ENCODE assay signal across 33 cellular contexts in genomic region chr2:104286806-104287205, GRCh38.
DNase-seq lines count a peak whose midpoint lies in the region; ATAC-seq, FAIRE-seq and TF ChIP-seq lines count a peak whose summit lies in the region.
"Had no signal": no experiment of that assay in that cellular context is flagged by ENCODE, and none has a peak within 500 bp of the region (broad histone marks: within the 10 kb centered on the region; RNA-seq: fewer than 3 reads in every experiment).

No MANE protein-coding gene starts in this region.

- no peak overlapping the region for H4K5ac ChIP-seq in H1 (ENCODE audit: insufficient read length, low read depth, low read length)

- no peak for FAIRE-seq in HepG2 (lab: Jason Lieb, UNC)
- peak; percentile 36 for FAIRE-seq in H1 (lab: Jason Lieb, UNC)
- FAIRE-seq in frontal cortex (lab: Jason Lieb, UNC): no peak
- FAIRE-seq: A549, GM19239, islet of Langerhans had no signal

- H3K4me2 ChIP-seq in HepG2 (ENCODE audit: low read depth, low read length) (no peak overlapping the region), H1 (ENCODE audit: insufficient read depth in 1 of 2, low read depth in 2 of 2, low read length in 2 of 2) (peak overlapping the region; percentile 41 to 63), mesenchymal stem cell (ENCODE audit: low read length, poor library complexity, severe bottlenecking) (peak overlapping the region; percentile 38)
- H3K4me2 ChIP-seq: A549 had no signal

- no peak overlapping the region for H3K56ac ChIP-seq in H1 (replicated peaks; ENCODE audit: insufficient read length, low read depth, low read length)

- TF ChIP-seq EP300 in HepG2 (IDR thresholded peaks at IDR 0.05; ENCODE audit: low read depth in 2 of 2, low read length in 2 of 2): no peak
- no peak for TF ChIP-seq EP300 in HepG2 (CRISPR knock-in tag; IDR thresholded peaks at IDR 0.05; ENCODE audit: borderline replicate concordance)
- TF ChIP-seq EP300 in H1 (IDR thresholded peaks at IDR 0.05; ENCODE audit: borderline replicate concordance in 1 of 2, low read depth in 2 of 2, low read length in 2 of 2): no peak

- TF ChIP-seq CTCF in HepG2 (CRISPR knock-in tag; IDR thresholded peaks at IDR 0.05) (no peak), right lobe of liver (IDR thresholded peaks at IDR 0.05) (no peak), H1 (IDR thresholded peaks at IDR 0.05; ENCODE audit: control extremely low read depth in 1 of 3, insufficient read depth in 1 of 3, low read depth in 1 of 3, low read length in 3 of 3) (no peak), upper lobe of right lung (IDR thresholded peaks at IDR 0.05) (no peak)

- intact Hi-C loops in HepG2 (cut with micrococcal nuclease; ENCODE audit: unreplicated experiment) (no loop called here), right lobe of liver (cut with DNase I) (no loop called here), upper lobe of right lung (cut with DNase I) (no loop called here)

- BruUV-seq in HepG2 (replicated peaks; lab: Mats Ljungman, UMichigan): no TSS peak

- WGBS in HepG2 (ENCODE audit: low lambda C conversion rate): 7% methylated on average over 4 of the region's 4 CpGs
- 44% methylated on average over 2 of the region's 4 CpGs for WGBS in right lobe of liver (ENCODE audit: insufficient coverage, low coverage, low lambda C conversion rate, missing lambda C conversion rate)
- WGBS in H1 (ENCODE audit: extremely low coverage in 1 of 2, insufficient coverage in 1 of 2, insufficient read length in 1 of 2, insufficient replicate concordance in 2 of 2, low coverage in 1 of 2, low lambda C conversion rate in 2 of 2, missing lambda C conversion rate in 1 of 2), 2 experiments: 39% methylated on average over 4 of the region's 4 CpGs; no CpG with 5 or more reads in 1 of the 2 experiments
- 33% methylated on average over 3 of the region's 4 CpGs for WGBS in mesenchymal stem cell

- POLR2A ChIA-PET in HepG2 (lab: Yijun Ruan, JAX) (no interaction called here), H1 (lab: Charles Lee; ENCODE audit: partially characterized antibody) (no interaction called here)

- CTCF ChIA-PET in HepG2 (lab: Yijun Ruan, JAX; ENCODE audit: low intra/inter-chr PET ratio, low total read pairs): no interaction called here
- CTCF ChIA-PET in H1 (lab: Charles Lee; ENCODE audit: partially characterized antibody): interaction anchor here (0.8 to 1.1 kb wide), 3 partner anchors 39 to 161 kb away, joined by 3 read pairs; no protein-coding TSS in a partner anchor

- H3K4ac ChIP-seq in H1 (replicated peaks; ENCODE audit: insufficient read length, low read depth, low read length): no peak overlapping the region
- no peak overlapping the region for H3K4ac ChIP-seq in mesenchymal stem cell (ENCODE audit: low read depth in 1 of 2, low read length in 2 of 2)

- H3K23ac ChIP-seq in H1 (ENCODE audit: insufficient read length) (no peak overlapping the region), mesenchymal stem cell (ENCODE audit: low read length in 2 of 2) (no peak overlapping the region)

- no peak overlapping the region for H2BK12ac ChIP-seq in H1 (ENCODE audit: low read depth, low read length)
- H2BK12ac ChIP-seq in mesenchymal stem cell (ENCODE audit: low read length in 2 of 2): no peak overlapping the region

- no peak overlapping the region for H2BK120ac ChIP-seq in H1 (replicated peaks; ENCODE audit: low read depth, low read length)
- no peak overlapping the region for H2BK120ac ChIP-seq in mesenchymal stem cell (ENCODE audit: low read depth, low read length)

- H4K8ac ChIP-seq in H1 (ENCODE audit: extremely low read depth, insufficient read depth, low read length) (no peak overlapping the region), mesenchymal stem cell (ENCODE audit: low read length) (no peak overlapping the region)

- H2BK5ac ChIP-seq in H1 (ENCODE audit: low read depth, low read length) (no peak overlapping the region), mesenchymal stem cell (ENCODE audit: low read depth, low read length, poor library complexity, severe bottlenecking) (no peak overlapping the region)

- H3K36me3 ChIP-seq in HepG2 (replicated peaks in 1 of 2; ENCODE audit: control insufficient read depth in 1 of 2, insufficient read depth in 2 of 2, low read length in 2 of 2) (no peaks in the 10 kb centered on the region), right lobe of liver (no peaks in the 10 kb centered on the region), H1 (ENCODE audit: control insufficient read depth in 2 of 4, insufficient read depth in 4 of 4, low read length in 3 of 4) (no peaks in the 10 kb centered on the region), mesenchymal stem cell (ENCODE audit: control insufficient read depth in 1 of 2, insufficient read depth in 2 of 2, low read depth in 1 of 2, low read length in 2 of 2) (no peaks in the 10 kb centered on the region), upper lobe of right lung (no peaks in the 10 kb centered on the region)
- H3K36me3 ChIP-seq: breast epithelium, colonic mucosa, heart right ventricle, transverse colon had no signal

- H3K9me3 ChIP-seq in HepG2 (ENCODE audit: low read length) (no peaks in the 10 kb centered on the region), right lobe of liver (no peaks in the 10 kb centered on the region), H1 (ENCODE audit: insufficient read depth in 2 of 2, low read depth in 1 of 2, low read length in 1 of 2) (no peaks in the 10 kb centered on the region), mesenchymal stem cell (ENCODE audit: control insufficient read depth, low read length) (no peaks in the 10 kb centered on the region), upper lobe of right lung (no peaks in the 10 kb centered on the region)
- H3K9me3 ChIP-seq: A549, breast epithelium, colonic mucosa, heart right ventricle, transverse colon had no signal

- 0 out of 2 replicates have a peak overlapping the region, but pooled peaks have one; percentile 9 for H3K18ac ChIP-seq in H1 (ENCODE audit: extremely low read depth, low read length)
- H3K18ac ChIP-seq in mesenchymal stem cell (ENCODE audit: low read depth in 1 of 2, low read length in 2 of 2): no peak overlapping the region

- H3K4me1 ChIP-seq in HepG2 (ENCODE audit: insufficient read depth, low read length) (peaks cover 6% of the 10 kb centered on the region; the same call in 1 of the 2 replicates), right lobe of liver (no peaks in the 10 kb centered on the region), H1 (replicated peaks in 1 of 4; ENCODE audit: control insufficient read depth in 3 of 4, insufficient read depth in 4 of 4, low read length in 3 of 4) (peaks cover 2 to 6% (median 3%) of the 10 kb centered on the region in 4 experiments; a peak in 3 of 7 replicates), mesenchymal stem cell (ENCODE audit: control insufficient read depth, insufficient read depth, low read depth, low read length) (peaks cover 12% of the 10 kb centered on the region), upper lobe of right lung (no peaks in the 10 kb centered on the region)
- H3K4me1 ChIP-seq: breast epithelium, colonic mucosa, heart right ventricle, parathyroid adenoma, transverse colon had no signal

- in situ Hi-C loops in HepG2 (cut with HindIII; ENCODE audit: extremely low pct_ligation_motif_present, low pct_unique_long_range_greater_than_20kb): no loop called here

- H3K14ac ChIP-seq in H1 (ENCODE audit: insufficient read length) (no peak overlapping the region), mesenchymal stem cell (ENCODE audit: low read length in 2 of 2) (no peak overlapping the region)

- no peak overlapping the region for H2BK20ac ChIP-seq in H1 (ENCODE audit: low read length)

- ATAC-seq in HepG2: peak; percentile 32; the same call in 1 of the 3 replicates
- no peak for ATAC-seq in right lobe of liver
- no peak for ATAC-seq in upper lobe of right lung
- ATAC-seq: A549; activated CD4-positive, alpha-beta T cell treated with anti-CD3 and anti-CD28 coated beads for 36 hours; CD8-positive, alpha-beta T cell; esophagus mucosa; HCT116; heart right ventricle; natural killer cell; right cardiac atrium had no signal

- no peaks in the 10 kb centered on the region for H3K23me2 ChIP-seq in H1 (ENCODE audit: low read depth, low read length)

- H4K91ac ChIP-seq in H1 (replicated peaks; ENCODE audit: insufficient read length, low read length) (no peak overlapping the region), mesenchymal stem cell (ENCODE audit: low read length) (no peak overlapping the region)

- no peak overlapping the region for H3K27ac ChIP-seq in HepG2 (ENCODE audit: extremely low read length, insufficient read depth, low read length)
- H3K27ac ChIP-seq in right lobe of liver: no peak overlapping the region
- no peak overlapping the region for H3K27ac ChIP-seq in H1 (ENCODE audit: low read depth, low read length)
- peak overlapping the region; percentile 76 for H3K27ac ChIP-seq in mesenchymal stem cell (ENCODE audit: low read length, poor library complexity, severe bottlenecking)
- no peak overlapping the region for H3K27ac ChIP-seq in upper lobe of right lung
- H3K27ac ChIP-seq: A549, breast epithelium, colonic mucosa, heart right ventricle, parathyroid adenoma, SK-N-MC, transverse colon had no signal

- no peak overlapping the region for H3K9ac ChIP-seq in HepG2 (ENCODE audit: insufficient read depth, low read depth, low read length)
- H3K9ac ChIP-seq in H1 (replicated peaks in 1 of 4; ENCODE audit: extremely low read depth in 1 of 4, low read depth in 3 of 4, low read length in 3 of 4): no peak overlapping the region
- no peak overlapping the region for H3K9ac ChIP-seq in mesenchymal stem cell (ENCODE audit: low read length)
- H3K9ac ChIP-seq: parathyroid adenoma had no signal

- no peaks in the 10 kb centered on the region for H3K79me2 ChIP-seq in HepG2 (ENCODE audit: insufficient read depth, low read length)
- no peaks in the 10 kb centered on the region for H3K79me2 ChIP-seq in H1 (ENCODE audit: control insufficient read depth in 1 of 2, insufficient read depth in 2 of 2, low read length in 2 of 2)
- H3K79me2 ChIP-seq: parathyroid adenoma had no signal

- H2AK5ac ChIP-seq in H1 (ENCODE audit: low read depth, low read length) (no peak overlapping the region), mesenchymal stem cell (ENCODE audit: low read length, severe bottlenecking) (peak overlapping the region; percentile 71)

- no peak for DNase-seq in HepG2 (ENCODE audit: low spot score)
- no peak for DNase-seq in right lobe of liver
- DNase-seq in H1 (ENCODE audit: low read depth in 1 of 2, low spot score in 2 of 2): peak; percentile 10 to 52
- DNase-seq in mesenchymal stem cell: no peak
- DNase-seq in upper lobe of right lung: no peak
- no peak for DNase-seq in DMS 273 (lab: John Stamatoyannopoulos, UW; ENCODE audit: unreplicated experiment)
- DNase-seq in HUDEP-2 (lab: John Stamatoyannopoulos, UW; ENCODE audit: unreplicated experiment in 76 of 76): no peak
- DNase-seq in frontal cortex (ENCODE audit: low spot score in 2 of 2): no peak
- DNase-seq: activated CD4-positive, alpha-beta T cell treated with anti-CD3 and anti-CD28 coated beads for 36 hours; activated gamma-delta T cell treated with Interleukin-2 at 50 U/mL for 16 hours; activated T-cell treated with anti-CD3 and anti-CD28 coated beads, Interleukin-2, amount 50 U/mL, for 24 hours; AML-193; CD8-positive, alpha-beta T cell; colonic mucosa; DMS53; foreskin fibroblast; GF-D8; heart right ventricle; natural killer cell; NCI-H1436; NCI-H2081 treated with DMSO at 0.1 percent for 48 hours; OCI-M1; right cardiac atrium; stimulated activated CD4-positive, alpha-beta T cell treated with anti-CD3 and anti-CD28 coated beads, Interleukin-2, amount 100 ng/mL, for 48 hours; transverse colon had no signal

- TF ChIP-seq POLR2A in HepG2 (IDR thresholded peaks at IDR 0.05; ENCODE audit: insufficient read depth in 1 of 2, low read depth in 2 of 2, low read length in 2 of 2) (no peak), right lobe of liver (IDR thresholded peaks at IDR 0.05) (no peak), H1 (IDR thresholded peaks at IDR 0.05; ENCODE audit: control extremely low read depth in 1 of 2, low read depth in 2 of 2, low read length in 2 of 2) (no peak)

- no peak overlapping the region for H2AFZ ChIP-seq in HepG2 (ENCODE audit: low read length)
- H2AFZ ChIP-seq in H1 (ENCODE audit: low read length): no peak overlapping the region
- H2AFZ ChIP-seq in mesenchymal stem cell (ENCODE audit: low read depth, low read length): no peak overlapping the region
- H2AFZ ChIP-seq: parathyroid adenoma had no signal

- H2BK15ac ChIP-seq in H1 (ENCODE audit: low read length): no peak overlapping the region
- no peak overlapping the region for H2BK15ac ChIP-seq in mesenchymal stem cell (ENCODE audit: low read depth, poor library complexity, severe bottlenecking)

- H4K20me1 ChIP-seq in HepG2 (ENCODE audit: insufficient read depth, low read length): no peaks in the 10 kb centered on the region
- no peaks in the 10 kb centered on the region for H4K20me1 ChIP-seq in H1 (replicated peaks in 1 of 2; ENCODE audit: control insufficient read depth in 1 of 2, insufficient read depth in 2 of 2, low read length in 2 of 2)

- H3K4me3 ChIP-seq in HepG2 (replicated peaks in 1 of 3; ENCODE audit: insufficient read depth in 1 of 3, low read depth in 2 of 3, low read length in 3 of 3): no peak overlapping the region
- no peak overlapping the region for H3K4me3 ChIP-seq in right lobe of liver
- H3K4me3 ChIP-seq in H1 (ENCODE audit: extremely low read depth in 1 of 4, insufficient read depth in 2 of 4, low read depth in 3 of 4, low read length in 4 of 4): no peak overlapping the region
- H3K4me3 ChIP-seq in mesenchymal stem cell (ENCODE audit: insufficient read depth in 1 of 2, low read depth in 1 of 2, low read length in 2 of 2): no peak overlapping the region
- no peak overlapping the region for H3K4me3 ChIP-seq in upper lobe of right lung
- H3K4me3 ChIP-seq: A549, breast epithelium, colonic mucosa, heart right ventricle, SK-N-MC, transverse colon had no signal

- H3K27me3 ChIP-seq in HepG2 (ENCODE audit: control insufficient read depth in 1 of 2, insufficient read depth in 2 of 2, low read length in 2 of 2) (no peaks in the 10 kb centered on the region), right lobe of liver (no peaks in the 10 kb centered on the region), H1 (replicated peaks in 1 of 4; ENCODE audit: control insufficient read depth in 3 of 4, extremely low read depth in 1 of 4, insufficient read depth in 3 of 4, low read length in 3 of 4) (no peaks in the 10 kb centered on the region), mesenchymal stem cell (ENCODE audit: control insufficient read depth in 1 of 2, insufficient read depth in 1 of 2, low read length in 2 of 2) (no peaks in the 10 kb centered on the region), upper lobe of right lung (no peaks in the 10 kb centered on the region)
- H3K27me3 ChIP-seq: breast epithelium, colonic mucosa, transverse colon had no signal

- TF ChIP-seq RAD21 in HepG2 (CRISPR knock-in tag; IDR thresholded peaks at IDR 0.05) (no peak), H1 (IDR thresholded peaks at IDR 0.05 in 1 of 2, conservative IDR thresholded peaks at IDR 0.05 in 1 of 2; ENCODE audit: low read depth in 2 of 2, low read length in 2 of 2) (peak in 1 of 2 experiments; percentile 10; a peak in 1 of 4 replicates)

- no peaks in the 10 kb centered on the region for H3K79me1 ChIP-seq in H1 (ENCODE audit: low read depth, low read length)
- H3K79me1 ChIP-seq in mesenchymal stem cell (replicated peaks; ENCODE audit: low read length, poor library complexity, severe bottlenecking): no peaks in the 10 kb centered on the region

Comparison
In these comparisons a context has a peak if more than half of its experiments do, and no peak if none do; other contexts are left out.
1. DNase-seq: peak in H1 (2 of 2); none in HepG2 (single experiment), right lobe of liver (0 of 3), mesenchymal stem cell (single experiment), upper lobe of right lung (single experiment), DMS 273 (single experiment), HUDEP-2 (0 of 76) and frontal cortex (0 of 2).